In genomic region chr1:111596499-111596898, GRCh38 we compare ENCODE assay signal across 13 cellular contexts. TPM values are rescaled to one million over a fixed set of nuclear protein-coding genes. Genes with fewer than 3 reads are reported as not detected.
DNase-seq lines count a peak whose midpoint lies in the region; ATAC-seq, FAIRE-seq and TF ChIP-seq lines count a peak whose summit lies in the region.
"Had no signal": no experiment of that assay in that cellular context is flagged by ENCODE, and none has a peak within 500 bp of the region (broad histone marks: within the 10 kb centered on the region; RNA-seq: fewer than 3 reads in every experiment).

No MANE protein-coding gene starts in this region.

- no peak overlapping the region for H2AFZ ChIP-seq in HepG2 (ENCODE audit: low read length)

- no peaks in the 10 kb centered on the region for H3K36me3 Mint-ChIP-seq in glutamatergic neuron (ENCODE audit: unreplicated experiment)

- intact Hi-C loops in HepG2 (cut with micrococcal nuclease; ENCODE audit: unreplicated experiment) (no loop called here), mucosa of descending colon (cut with DNase I, micrococcal nuclease) (no loop called here), transverse colon (cut with DNase I; ENCODE audit: low total_unique reads) (no loop called here), cardiac septum (cut with DNase I) (no loop called here)

- no TSS peak for BruUV-seq in HepG2 (replicated peaks; lab: Mats Ljungman, UMichigan)

- H3K36me3 ChIP-seq in liver (ENCODE audit: control insufficient read depth in 4 of 4, insufficient read depth in 3 of 4, low read depth in 1 of 4, low read length in 3 of 4), result no peaks in the 10 kb centered on the region
- no peaks in the 10 kb centered on the region for H3K36me3 ChIP-seq in HepG2 (replicated peaks in 1 of 2; ENCODE audit: control insufficient read depth in 1 of 2, insufficient read depth in 2 of 2, low read length in 2 of 2)
- H3K36me3 ChIP-seq in mucosa of descending colon (ENCODE audit: low read depth), result no peaks in the 10 kb centered on the region
- H3K36me3 ChIP-seq in transverse colon, result no peaks in the 10 kb centered on the region

- H3K4me3 Mint-ChIP-seq in glutamatergic neuron (ENCODE audit: unreplicated experiment), result no peak overlapping the region

- in situ Hi-C loops in HepG2 (cut with HindIII; ENCODE audit: extremely low pct_ligation_motif_present, low pct_unique_long_range_greater_than_20kb), result no loop called here
- in situ Hi-C loops in transverse colon (cut with MboI; ENCODE audit: low pct_ligation_motif_present in 1 of 4, low pct_unique_long_range_greater_than_20kb in 1 of 4, low sequenced_read_pairs in 3 of 4), result no loop called here

- TF ChIP-seq POLR2A in HepG2 (IDR thresholded peaks at IDR 0.05; ENCODE audit: insufficient read depth in 1 of 2, low read depth in 2 of 2, low read length in 2 of 2) (no peak), transverse colon (IDR thresholded peaks at IDR 0.05) (no peak)

- no peaks in the 10 kb centered on the region for H3K27me3 Mint-ChIP-seq in glutamatergic neuron (ENCODE audit: unreplicated experiment)

- no peak overlapping the region for H3K4me2 ChIP-seq in HepG2 (ENCODE audit: low read depth, low read length)
- H3K4me2 ChIP-seq: SK-N-SH had no signal

- CTCF ChIA-PET in HepG2 (lab: Yijun Ruan, JAX; ENCODE audit: low intra/inter-chr PET ratio, low total read pairs), result no interaction called here

- TF ChIP-seq RAD21 in liver (IDR thresholded peaks at IDR 0.05), result no peak
- TF ChIP-seq RAD21 in HepG2 (CRISPR knock-in tag; IDR thresholded peaks at IDR 0.05), result no peak

- no peaks in the 10 kb centered on the region for H3K79me2 ChIP-seq in HepG2 (ENCODE audit: insufficient read depth, low read length)

- H3K9me3 Mint-ChIP-seq in glutamatergic neuron (ENCODE audit: unreplicated experiment), result peaks cover 4% of the 10 kb centered on the region

- no peak overlapping the region for H3K9ac ChIP-seq in liver (ENCODE audit: low read depth in 1 of 2, low read length in 2 of 2)
- no peak overlapping the region for H3K9ac ChIP-seq in HepG2 (ENCODE audit: insufficient read depth, low read depth, low read length)
- H3K9ac ChIP-seq: SK-N-SH had no signal

- TF ChIP-seq EP300 in HepG2 (IDR thresholded peaks at IDR 0.05; ENCODE audit: low read depth in 2 of 2, low read length in 2 of 2) (no peak), HepG2 (CRISPR knock-in tag; IDR thresholded peaks at IDR 0.05; ENCODE audit: borderline replicate concordance) (no peak), transverse colon (IDR thresholded peaks at IDR 0.05; ENCODE audit: low read depth) (no peak)

- no peaks in the 10 kb centered on the region for H3K9me3 ChIP-seq in liver (ENCODE audit: control insufficient read depth in 4 of 4, low read length in 3 of 4)
- no peaks in the 10 kb centered on the region for H3K9me3 ChIP-seq in HepG2 (ENCODE audit: low read length)
- H3K9me3 ChIP-seq in mucosa of descending colon, result no peaks in the 10 kb centered on the region
- H3K9me3 ChIP-seq in transverse colon, result no peaks in the 10 kb centered on the region
- H3K9me3 ChIP-seq: SK-N-SH had no signal

- H3K4me1 Mint-ChIP-seq in glutamatergic neuron (ENCODE audit: low read depth, unreplicated experiment), result peaks cover 4% of the 10 kb centered on the region

- H4K20me1 ChIP-seq in HepG2 (ENCODE audit: insufficient read depth, low read length), result no peaks in the 10 kb centered on the region

- H3K4me1 ChIP-seq in liver (ENCODE audit: control insufficient read depth in 4 of 4, insufficient read depth in 4 of 4, low read length in 3 of 4) (peaks cover 0 to 15% (median 5%) of the 10 kb centered on the region in 4 donors), HepG2 (ENCODE audit: insufficient read depth, low read length) (peaks cover 65% of the 10 kb centered on the region), mucosa of descending colon (ENCODE audit: low read depth) (peaks cover 19% of the 10 kb centered on the region), transverse colon (peaks cover 22 to 66% (median 39%) of the 10 kb centered on the region in 4 donors)

- 91% methylated on average over 1 of the region's 1 CpG for WGBS in liver
- 38% methylated on average over 1 of the region's 1 CpG for WGBS in HepG2 (ENCODE audit: low lambda C conversion rate)
- 75 to 80% methylated on average over 1 of the region's 1 CpG for WGBS in transverse colon (ENCODE audit: low coverage in 1 of 2), 2 donors

- no peak overlapping the region for H3K27ac ChIP-seq in liver (ENCODE audit: low read depth in 1 of 2, low read length in 2 of 2)
- H3K27ac ChIP-seq in HepG2 (ENCODE audit: extremely low read length, insufficient read depth, low read length), result no peak overlapping the region
- peak overlapping the region; percentile 33 to 81 (median 68) for H3K27ac ChIP-seq in transverse colon
- H3K27ac ChIP-seq: epithelial cell of prostate had no signal

- H3K27ac Mint-ChIP-seq in glutamatergic neuron (ENCODE audit: unreplicated experiment), result no peak overlapping the region

- POLR2A ChIA-PET in HepG2 (lab: Yijun Ruan, JAX), result no interaction called here

- DNase-seq in HepG2 (ENCODE audit: low spot score), result no peak
- DNase-seq in activated T-helper 1 cell treated with Interleukin-2 at 50 U/mL for 16 hours (ENCODE audit: low read depth), result peak; percentile 38
- DNase-seq in mucosa of descending colon, result peak in 2 of 3 donors; percentile 49 to 73
- DNase-seq in transverse colon, result peak; percentile 41
- no peak for DNase-seq in cardiac septum (ENCODE audit: low spot score)
- DNase-seq in glutamatergic neuron, result no peak
- DNase-seq: ACHN, anterior cingulate cortex, NCI-H446, SK-N-SH had no signal

- TF ChIP-seq CTCF in liver (IDR thresholded peaks at IDR 0.05; ENCODE audit: low read depth, low read length, missing input control) (no peak), HepG2 (CRISPR knock-in tag; IDR thresholded peaks at IDR 0.05) (no peak), mucosa of descending colon (IDR thresholded peaks at IDR 0.05) (no peak), transverse colon (IDR thresholded peaks at IDR 0.05) (no peak), glutamatergic neuron (IDR thresholded peaks at IDR 0.05; ENCODE audit: partially characterized antibody, unreplicated experiment) (no peak)

- FAIRE-seq in HepG2 (lab: Jason Lieb, UNC), result no peak

- ATAC-seq in HepG2 (no peak), mucosa of descending colon (peak; percentile 24), HG03460 (IDR thresholded peaks at IDR 0.05; ENCODE audit: unreplicated experiment) (no peak)

- H3K27me3 ChIP-seq in liver (ENCODE audit: control insufficient read depth in 4 of 4, insufficient read depth in 4 of 4, low read length in 3 of 4) (no peaks in the 10 kb centered on the region), HepG2 (ENCODE audit: control insufficient read depth in 1 of 2, insufficient read depth in 2 of 2, low read length in 2 of 2) (peaks cover 0 to 2% of the 10 kb centered on the region in 2 experiments; a peak in 1 of 5 replicates), transverse colon (no peaks in the 10 kb centered on the region)

- H3K4me3 ChIP-seq in liver (ENCODE audit: low read depth in 1 of 3, low read length in 3 of 3) (no peak overlapping the region), HepG2 (replicated peaks in 1 of 3; ENCODE audit: insufficient read depth in 1 of 3, low read depth in 2 of 3, low read length in 3 of 3) (no peak overlapping the region), mucosa of descending colon (no peak overlapping the region), transverse colon (no peak overlapping the region)

TF ChIP-seq in liver, 16 proteins besides CTCF, POLR2A, EP300 and RAD21 (continues in another document):
- no peak for TF ChIP-seq ATF3 (IDR thresholded peaks at IDR 0.05)

TF ChIP-seq in HepG2, 621 proteins besides CTCF, POLR2A, EP300 and RAD21 (continues in another document):
- TF ChIP-seq ZNF816 (CRISPR knock-in tag; IDR thresholded peaks at IDR 0.05; ENCODE audit: borderline replicate concordance) (no peak), GATAD1 (CRISPR knock-in tag; IDR thresholded peaks at IDR 0.05) (no peak), MTA3 (CRISPR knock-in tag; IDR thresholded peaks at IDR 0.05) (no peak), AKAP8 (CRISPR knock-in tag; IDR thresholded peaks at IDR 0.05) (no peak), XRCC5 (optimal IDR thresholded peaks at IDR 0.05; ENCODE audit: low read length) (no peak)

RNA-seq across cellular contexts. Expression of gene RAP1A, which starts 23.1 kb away (rescaled TPM):
- total RNA-seq in liver (10 to 100 TPM; 14.2 to 31.4 TPM), HepG2 (2016; rRNA removed; fragmentation: Illumina TruSeq; extraction: Trizol) (19.0 and 28.6 TPM in 2 replicates), mucosa of descending colon (100 to 1,000 TPM in 1 of 3 donors, 10 to 100 TPM in 2; 84.4 to 272 (median 95.4) TPM), transverse colon (10 to 100 TPM; 34.0 to 87.2 (median 57.7) TPM), cardiac septum (114 TPM), glutamatergic neuron (ENCODE audit: unreplicated experiment) (17.9 TPM)
- polyA plus RNA-seq in liver (10 to 100 TPM; 23.1 to 28.6 TPM), HepG2 (2011; rRNA removed) (15.4 and 20.7 TPM in 2 replicates)
- 13.3 and 17.3 TPM in 2 replicates for total RNA-seq in HepG2 (2016; cell fraction: cytosol; rRNA removed; fragmentation: Illumina TruSeq; extraction: Trizol; ENCODE audit: low read depth)
- total RNA-seq in HepG2 (2016; cell fraction: insoluble cytoplasmic fraction; rRNA removed; fragmentation: Illumina TruSeq; extraction: Trizol), result 21.2 and 27.6 TPM in 2 replicates
- 29.9 and 30.2 TPM in 2 replicates for total RNA-seq in HepG2 (2016; cell fraction: membrane; rRNA removed; fragmentation: Illumina TruSeq; extraction: Trizol)
- total RNA-seq in HepG2 (2016; cell fraction: nucleus; rRNA removed; fragmentation: Illumina TruSeq; extraction: Trizol), result 12.1 and 14.0 TPM in 2 replicates
- polyA plus RNA-seq in HepG2 (2011; cell fraction: cytosol; rRNA removed), result 8.4 and 13.7 TPM in 2 replicates
- polyA plus RNA-seq in HepG2 (2011; cell fraction: nucleus; rRNA removed), result 2.6 and 3.5 TPM in 2 replicates
- 32.8 and 38.3 TPM in 2 replicates for polyA plus RNA-seq in HepG2 (2012)
- polyA plus RNA-seq in HepG2 (2016; cell fraction: cytosol; fragmentation: Illumina TruSeq; extraction: Trizol; ENCODE audit: low read depth), result 32.0 and 48.1 TPM in 2 replicates
- polyA plus RNA-seq in HepG2 (2016; cell fraction: insoluble cytoplasmic fraction; fragmentation: Illumina TruSeq; extraction: Trizol; ENCODE audit: low read depth), result 80.7 and 86.7 TPM in 2 replicates
- 59.2 and 73.6 TPM in 2 replicates for polyA plus RNA-seq in HepG2 (2016; cell fraction: membrane; fragmentation: Illumina TruSeq; extraction: Trizol; ENCODE audit: low read depth)
- polyA plus RNA-seq in HepG2 (2016; cell fraction: nucleus; fragmentation: Illumina TruSeq; extraction: Trizol; ENCODE audit: insufficient read depth, low read depth), result 36.4 and 36.5 TPM in 2 replicates
- 2.0 and 6.1 TPM in 2 replicates for polyA minus RNA-seq in HepG2 (2011; rRNA and poly(A)+ RNA removed; ENCODE audit: low replicate concordance)
- 7.9 and 10.7 TPM in 2 replicates for polyA minus RNA-seq in HepG2 (2011; cell fraction: cytosol; rRNA and poly(A)+ RNA removed)
- 8.0 TPM in 2 replicates for polyA minus RNA-seq in HepG2 (2011; cell fraction: nucleus; rRNA and poly(A)+ RNA removed)

Comparison
In these comparisons a context has a peak if more than half of its experiments do, and no peak if none do; other contexts are left out.
1. H3K27ac ChIP-seq: peak in transverse colon (4 of 4); none in liver (0 of 2) and HepG2 (single experiment).
2. DNase-seq: peak in activated T-helper 1 cell treated with Interleukin-2 at 50 U/mL for 16 hours (single experiment), mucosa of descending colon (2 of 3) and transverse colon (single experiment); none in HepG2 (single experiment), cardiac septum (single experiment) and glutamatergic neuron (single experiment).